In genomic region chr9:37787059-37787458, GRCh38 we compare ENCODE assay signal across 12 cellular contexts.
"Had no signal": no experiment of that assay in that cellular context is flagged by ENCODE, and none has a peak within 500 bp of the region (broad histone marks: within the 10 kb centered on the region; RNA-seq: fewer than 3 reads in every experiment).

No MANE protein-coding gene starts in this region.

- ATAC-seq: gastrocnemius medialis; stimulated activated naive CD8-positive, alpha-beta T cell treated with anti-CD3 and anti-CD28 coated beads, Interleukin-15, amount 100 ng/mL, for 72 hours had no signal

- H3K4me3 ChIP-seq: gastrocnemius medialis, thoracic aorta had no signal

- H3K9me3 Mint-ChIP-seq: mesothelial cell of epicardium had no signal

- H3K9me3 ChIP-seq: gastrocnemius medialis, thoracic aorta had no signal

- H3K27me3 Mint-ChIP-seq: activated T-cell treated with anti-CD3 and anti-CD28 coated beads, Interleukin-2, amount 50 U/mL, for 24 hours; stimulated activated naive CD8-positive, alpha-beta T cell treated with anti-CD3 and anti-CD28 coated beads, Interleukin-15, amount 100 ng/mL, for 72 hours had no signal

- H3K4me3 Mint-ChIP-seq: activated T-cell treated with anti-CD3 and anti-CD28 coated beads, Interleukin-2, amount 50 U/mL, for 24 hours; mesothelial cell of epicardium; stimulated activated naive CD8-positive, alpha-beta T cell treated with anti-CD3 and anti-CD28 coated beads, Interleukin-15, amount 100 ng/mL, for 72 hours had no signal

- H3K27ac Mint-ChIP-seq: activated T-cell treated with anti-CD3 and anti-CD28 coated beads, Interleukin-2, amount 50 U/mL, for 24 hours; mesothelial cell of epicardium; stimulated activated naive CD8-positive, alpha-beta T cell treated with anti-CD3 and anti-CD28 coated beads, Interleukin-15, amount 100 ng/mL, for 72 hours had no signal

- DNase-seq: activated CD4-positive, alpha-beta T cell treated with anti-CD3 and anti-CD28 coated beads for 48 hours; activated gamma-delta T cell; activated T-cell treated with anti-CD3 and anti-CD28 coated beads, Interleukin-2, amount 50 U/mL, for 24 hours; gastrocnemius medialis; kidney; occipital lobe; stimulated activated CD4-positive, alpha-beta T cell treated with anti-CD3 and anti-CD28 coated beads, Interleukin-4, amount 100 ng/mL, for 4 hours; stimulated activated naive CD8-positive, alpha-beta T cell treated with anti-CD3 and anti-CD28 coated beads, Interleukin-15, amount 100 ng/mL, for 72 hours; T-helper 1 cell had no signal

- H3K27ac ChIP-seq: gastrocnemius medialis, thoracic aorta, VCaP had no signal
